Comparison of ENCODE assay signal across 8 cellular contexts in the genomic region with DNA sequence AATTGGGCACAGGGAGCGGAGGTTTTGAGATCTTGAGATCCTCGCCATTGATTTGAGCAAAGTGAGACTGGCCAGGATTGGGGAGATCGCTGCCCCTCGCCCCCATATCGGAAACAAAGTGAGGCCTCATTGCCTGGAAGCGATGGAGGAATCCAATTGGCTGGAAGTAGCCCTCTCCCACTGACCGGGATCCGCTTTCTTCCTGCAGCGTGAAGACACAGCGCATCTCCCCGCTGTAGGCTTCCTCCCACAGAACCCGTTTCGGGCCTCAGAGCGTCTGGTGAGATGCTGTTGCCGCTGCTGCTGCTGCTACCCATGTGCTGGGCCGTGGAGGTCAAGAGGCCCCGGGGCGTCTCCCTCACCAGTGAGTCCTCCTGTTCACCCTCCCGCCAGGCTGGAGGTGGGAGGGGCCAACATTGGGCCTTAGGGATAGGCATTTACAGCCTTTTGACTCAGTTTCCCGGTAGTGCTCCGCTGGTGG. TPM values are rescaled to one million over a fixed set of nuclear protein-coding genes. Genes with fewer than 3 reads are reported as not detected.
DNase-seq lines count a peak whose midpoint lies in the region; TF ChIP-seq lines count a peak whose summit lies in the region.

No MANE protein-coding gene starts in this region.

- intact Hi-C loops in esophagus muscularis mucosa (cut with DNase I): loop anchor here (5.0 to 10.0 kb wide), 2 partner anchors 54 to 69 kb away; a partner anchor contains a TSS

- no peak for TF ChIP-seq EP300 in esophagus muscularis mucosa (IDR thresholded peaks at IDR 0.05)

- no peaks in the 10 kb centered on the region for H3K9me3 Mint-ChIP-seq in T-helper 2 cell treated with Interferon-gamma antibody and Interleukin-4, amounts not matched to agents 5 μg/mL and 100 μg/mL, for 36 hours

- H3K4me3 Mint-ChIP-seq in T-helper 2 cell treated with Interferon-gamma antibody and Interleukin-4, amounts not matched to agents 5 μg/mL and 100 μg/mL, for 36 hours: peak overlapping the region; percentile 100

- peak overlapping the region; percentile 71 for H2AFZ ChIP-seq in parathyroid adenoma

- H3K27me3 ChIP-seq in esophagus muscularis mucosa (no peaks in the 10 kb centered on the region), parathyroid adenoma (ENCODE audit: control insufficient read depth, insufficient read depth, low read length) (no peaks in the 10 kb centered on the region)

- peaks cover 31% of the 10 kb centered on the region for H3K36me3 Mint-ChIP-seq in T-helper 2 cell treated with Interferon-gamma antibody and Interleukin-4, amounts not matched to agents 5 μg/mL and 100 μg/mL, for 36 hours (ENCODE audit: low read depth)

- H3K79me2 ChIP-seq in parathyroid adenoma: peaks cover 27% of the 10 kb centered on the region

- peaks cover 17 to 27% (median 20%) of the 10 kb centered on the region in 4 donors for H3K4me1 ChIP-seq in esophagus muscularis mucosa
- H3K4me1 ChIP-seq in parathyroid adenoma: peaks cover 11% of the 10 kb centered on the region

- peak overlapping the region; percentile 97 for H3K27ac Mint-ChIP-seq in T-helper 2 cell treated with Interferon-gamma antibody and Interleukin-4, amounts not matched to agents 5 μg/mL and 100 μg/mL, for 36 hours

- peak; percentile 73 for DNase-seq in activated effector memory CD4-positive, alpha-beta T cell treated with anti-CD3 and anti-CD28 coated beads, Interleukin-2, amount 50 U/mL, for 16 hours
- DNase-seq in activated effector memory CD4-positive, alpha-beta T cell treated with Interleukin-2 at 50 U/mL for 16 hours: no peak
- DNase-seq in T-helper 2 cell treated with Interferon-gamma antibody and Interleukin-4, amounts not matched to agents 5 μg/mL and 100 μg/mL, for 36 hours (ENCODE audit: low spot score): peak; percentile 10
- DNase-seq in esophagus muscularis mucosa (ENCODE audit: extremely low spot score) (no peak), NCI-H1436 (lab: John Stamatoyannopoulos, UW) (no peak), islet precursor cell (no peak), NCI-H2107 treated with DMSO at 0.1 percent for 48 hours (lab: John Stamatoyannopoulos, UW; ENCODE audit: unreplicated experiment) (no peak)

- H3K9me3 ChIP-seq in esophagus muscularis mucosa (no peaks in the 10 kb centered on the region), parathyroid adenoma (ENCODE audit: control insufficient read depth, low read length) (no peaks in the 10 kb centered on the region)

- H3K27ac ChIP-seq in esophagus muscularis mucosa (replicated peaks in 1 of 4) (peak overlapping the region; percentile 74 to 84 (median 80)), parathyroid adenoma (peak overlapping the region; percentile 30)

- peaks cover 25 to 45% (median 43%) of the 10 kb centered on the region in 4 donors for H3K36me3 ChIP-seq in esophagus muscularis mucosa
- H3K36me3 ChIP-seq in parathyroid adenoma (ENCODE audit: control insufficient read depth, insufficient read depth, low read length): no peaks in the 10 kb centered on the region

- TF ChIP-seq POLR2A in esophagus muscularis mucosa (IDR thresholded peaks at IDR 0.05; ENCODE audit: low read depth): no peak

- peak overlapping the region; percentile 92 for H3K4me2 ChIP-seq in parathyroid adenoma (ENCODE audit: low read length)

- 10% methylated on average over 4 of the region's 21 CpGs for WGBS in esophagus muscularis mucosa

- TF ChIP-seq CTCF in esophagus muscularis mucosa (IDR thresholded peaks at IDR 0.05) (no peak), parathyroid adenoma (IDR thresholded peaks at IDR 0.05) (no peak)

- H3K4me1 Mint-ChIP-seq in T-helper 2 cell treated with Interferon-gamma antibody and Interleukin-4, amounts not matched to agents 5 μg/mL and 100 μg/mL, for 36 hours (ENCODE audit: low read depth): peaks cover 16% of the 10 kb centered on the region

- H3K4me3 ChIP-seq in esophagus muscularis mucosa: peak overlapping the region; percentile 70 to 90 (median 76)
- peak overlapping the region; percentile 88 for H3K4me3 ChIP-seq in parathyroid adenoma (ENCODE audit: low read depth, low read length)

- H3K9ac ChIP-seq in parathyroid adenoma: no peak overlapping the region

- H3K27me3 Mint-ChIP-seq in T-helper 2 cell treated with Interferon-gamma antibody and Interleukin-4, amounts not matched to agents 5 μg/mL and 100 μg/mL, for 36 hours (ENCODE audit: low read depth): no peaks in the 10 kb centered on the region

RNA-seq across cellular contexts. Expression of a gene that starts 0.4 kb away (rescaled TPM):
- 100 to 1,000 TPM in 2 of 4 donors, 10 to 100 TPM in 2; 81.0 to 141 (median 98.7) TPM for total RNA-seq in esophagus muscularis mucosa

RNA-seq across cellular contexts. Expression of a gene that starts 1.0 kb away (rescaled TPM):
- under 1 TPM in 2 of 4 donors, not detected in 2; 0.39 to 0.83 TPM for total RNA-seq in esophagus muscularis mucosa

RNA-seq across cellular contexts. Expression of a gene that starts 16.8 kb away (rescaled TPM):
- 1 to 10 TPM; 1.2 to 7.9 (median 2.0) TPM for total RNA-seq in esophagus muscularis mucosa

RNA-seq across cellular contexts. Expression of a gene that starts 45.0 kb away (rescaled TPM):
- total RNA-seq in esophagus muscularis mucosa: under 1 TPM; under 0.01 to 0.69 (median 0.31) TPM

RNA-seq across cellular contexts. Expression of a gene that starts 51.8 kb away (rescaled TPM):
- 1 to 10 TPM in 3 of 4 donors, under 1 TPM in 1; 0.99 to 5.2 (median 4.4) TPM for total RNA-seq in esophagus muscularis mucosa

Comparison
In these comparisons a context has a peak if more than half of its experiments do, and no peak if none do; other contexts are left out.
1. DNase-seq: peak in activated effector memory CD4-positive, alpha-beta T cell treated with anti-CD3 and anti-CD28 coated beads, Interleukin-2, amount 50 U/mL, for 16 hours (single experiment) and T-helper 2 cell treated with Interferon-gamma antibody and Interleukin-4, amounts not matched to agents 5 μg/mL and 100 μg/mL, for 36 hours (single experiment); none in activated effector memory CD4-positive, alpha-beta T cell treated with Interleukin-2 at 50 U/mL for 16 hours (single experiment), esophagus muscularis mucosa (single experiment), NCI-H1436 (single experiment), islet precursor cell (single experiment) and NCI-H2107 treated with DMSO at 0.1 percent for 48 hours (single experiment).